Comparison of ENCODE assay signal across 14 cellular contexts in genomic region chr10:30111340-30111980, GRCh38. TPM values are rescaled to one million over a fixed set of nuclear protein-coding genes. Genes with fewer than 3 reads are reported as not detected.
A peak's percentile ranks its signal among the peaks of the same experiment; 100 is the strongest.
DNase-seq lines count a peak whose midpoint lies in the region; ATAC-seq and TF ChIP-seq lines count a peak whose summit lies in the region.
"Had no signal": no experiment of that assay in that cellular context is flagged by ENCODE, and none has a peak within 500 bp of the region (broad histone marks: within the 10 kb centered on the region; RNA-seq: fewer than 3 reads in every experiment).

No MANE protein-coding gene starts in this region.

- H2AFZ ChIP-seq in fibroblast of lung (ENCODE audit: low read length), result no peak overlapping the region

- 47% methylated on average over 4 of the region's 4 CpGs for WGBS in suprapubic skin

- no peak overlapping the region for H3K9ac ChIP-seq in fibroblast of lung (ENCODE audit: insufficient read depth, low read length)

- no peak for TF ChIP-seq POLR2A in suprapubic skin (IDR thresholded peaks at IDR 0.05)

- no peaks in the 10 kb centered on the region for H3K9me3 ChIP-seq in fibroblast of lung (ENCODE audit: control insufficient read depth, insufficient read depth, low read depth, low read length)
- H3K9me3 ChIP-seq in suprapubic skin, result no peaks in the 10 kb centered on the region

- H3K4me1 ChIP-seq in fibroblast of lung (ENCODE audit: control insufficient read depth, extremely low read depth, insufficient read depth, low read length) (no peaks in the 10 kb centered on the region), suprapubic skin (peaks cover 3% of the 10 kb centered on the region)
- H3K4me1 ChIP-seq: Caco-2 had no signal

- H3K27me3 ChIP-seq in fibroblast of lung (ENCODE audit: control insufficient read depth, insufficient read depth, low read length), result peaks cover 10% of the 10 kb centered on the region
- no peaks in the 10 kb centered on the region for H3K27me3 ChIP-seq in suprapubic skin

- ATAC-seq in GM18498 (IDR thresholded peaks at IDR 0.05; ENCODE audit: unreplicated experiment), result no peak
- ATAC-seq: HCT116, left ventricle myocardium superior, natural killer cell had no signal

- H3K36me3 ChIP-seq in fibroblast of lung (ENCODE audit: control insufficient read depth, insufficient read depth, low read length) (no peaks in the 10 kb centered on the region), suprapubic skin (no peaks in the 10 kb centered on the region)

- no peak for TF ChIP-seq CTCF in fibroblast of lung (conservative IDR thresholded peaks at IDR 0.05 in 1 of 2, IDR thresholded peaks at IDR 0.05 in 1 of 2; ENCODE audit: low read depth in 1 of 2, low read length in 2 of 2)
- no peak for TF ChIP-seq CTCF in suprapubic skin (IDR thresholded peaks at IDR 0.05)

- H3K4me2 ChIP-seq in fibroblast of lung (ENCODE audit: extremely low read depth, insufficient read depth, low read length), result no peak overlapping the region

- DNase-seq in GM03348 (ENCODE audit: low spot score) (peak; percentile 73), RPMI7951 (ENCODE audit: low read depth) (peak; percentile 52), fibroblast of lung (ENCODE audit: low read depth in 2 of 2) (peak; percentile 84 to 90), smooth muscle cell of the brain vasculature (ENCODE audit: low read depth, low spot score) (peak; percentile 60), C1 segment of cervical spinal cord (lab: John Stamatoyannopoulos, UW) (no peak), suprapubic skin (ENCODE audit: low spot score in 2 of 2) (no peak)
- no peak for DNase-seq in stimulated activated CD8-positive, alpha-beta memory T cell treated with anti-CD3 and anti-CD28 coated beads, Interleukin-4, amount 100 ng/mL, for 48 hours
- DNase-seq: activated gamma-delta T cell; Caco-2; left ventricle myocardium superior; natural killer cell; stimulated activated CD4-positive, alpha-beta T cell treated with anti-CD3 and anti-CD28 coated beads, Interleukin-4, amount 100 ng/mL, for 1 hour had no signal

- no peaks in the 10 kb centered on the region for H3K79me2 ChIP-seq in fibroblast of lung (ENCODE audit: control insufficient read depth, insufficient read depth, low read length)

- TF ChIP-seq EP300 in suprapubic skin (IDR thresholded peaks at IDR 0.05), result no peak

- no peaks in the 10 kb centered on the region for H4K20me1 ChIP-seq in fibroblast of lung (ENCODE audit: control insufficient read depth, extremely low read depth, insufficient read depth, low read length)

- H3K4me3 ChIP-seq in fibroblast of lung (replicated peaks in 1 of 4; ENCODE audit: control extremely low read depth in 1 of 4, insufficient read depth in 1 of 4, low read depth in 3 of 4, low read length in 4 of 4), result no peak overlapping the region
- no peak overlapping the region for H3K4me3 ChIP-seq in suprapubic skin

- H3K27ac ChIP-seq in fibroblast of lung (ENCODE audit: insufficient read depth, low read length) (no peak overlapping the region), suprapubic skin (no peak overlapping the region)

RNA-seq across cellular contexts. Expression of gene JCAD, which starts 52.1 kb away (rescaled TPM):
- total RNA-seq in RPMI7951 (2014; rRNA removed; shearing (Covaris generic)), result 0.49 and 1.2 TPM in 2 replicates
- total RNA-seq in fibroblast of lung, result 25.9 and 27.1 TPM in 2 replicates
- polyA plus RNA-seq in fibroblast of lung, result 3.3 and 8.3 TPM in 2 replicates
- polyA plus RNA-seq in fibroblast of lung (2012), result 5.1 and 9.2 TPM in 2 replicates
- polyA minus RNA-seq in fibroblast of lung (ENCODE audit: low replicate concordance), result 4.8 and 11.0 TPM in 2 replicates
- 10 to 100 TPM in 1 of 4 donors, 1 to 10 TPM in 3; 2.6 to 10.1 (median 6.8) TPM for total RNA-seq in suprapubic skin

Comparison
In these comparisons a context has a peak if more than half of its experiments do, and no peak if none do; other contexts are left out.
1. DNase-seq: peak in GM03348 (single experiment), RPMI7951 (single experiment), fibroblast of lung (2 of 2) and smooth muscle cell of the brain vasculature (single experiment); none in stimulated activated CD8-positive, alpha-beta memory T cell treated with anti-CD3 and anti-CD28 coated beads, Interleukin-4, amount 100 ng/mL, for 48 hours (single experiment), C1 segment of cervical spinal cord (0 of 14) and suprapubic skin (0 of 2).